8 cellular contexts compared by ENCODE assay signal in the genomic region with DNA sequence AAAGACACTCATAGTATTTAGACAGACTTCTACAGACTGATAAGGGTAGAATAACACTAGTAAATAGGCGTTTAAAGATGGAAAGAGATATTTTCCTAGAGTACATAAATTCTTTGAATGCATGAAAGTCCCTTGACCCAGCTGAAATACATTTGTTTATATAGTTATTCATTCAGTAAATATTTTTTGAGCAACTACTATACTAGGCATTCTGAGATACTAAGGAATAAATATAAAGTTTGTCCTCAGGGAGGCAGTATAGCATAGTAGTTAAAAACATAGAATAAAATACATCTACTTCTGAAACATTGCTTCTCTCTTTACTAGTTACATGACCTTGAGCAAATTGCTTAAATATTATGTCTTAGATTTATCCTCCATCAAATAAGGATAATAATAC. TPM values are rescaled to one million over a fixed set of nuclear protein-coding genes. Genes with fewer than 3 reads are reported as not detected.
DNase-seq lines count a peak whose midpoint lies in the region; ATAC-seq and TF ChIP-seq lines count a peak whose summit lies in the region.

No MANE protein-coding gene starts in this region.

- H3K27me3 ChIP-seq in body of pancreas: no peaks in the 10 kb centered on the region
- H3K27me3 ChIP-seq in right atrium auricular region: no peaks in the 10 kb centered on the region
- H3K27me3 ChIP-seq in stomach: no peaks in the 10 kb centered on the region

- no peaks in the 10 kb centered on the region for H3K27me3 Mint-ChIP-seq in neural crest cell (ENCODE audit: low read depth)
- H3K27me3 Mint-ChIP-seq in activated naive CD4-positive, alpha-beta T cell treated with anti-CD3 and anti-CD28 coated beads, Interleukin-2, amount 10 ng/mL, durations not matched to agents 7 days and 5 days: no peaks in the 10 kb centered on the region

- H3K4me3 ChIP-seq in body of pancreas (no peak overlapping the region), lower leg skin (ENCODE audit: low read depth, poor library complexity, severe bottlenecking) (no peak overlapping the region), right atrium auricular region (no peak overlapping the region), stomach (no peak overlapping the region)

- TF ChIP-seq EP300 in stomach (IDR thresholded peaks at IDR 0.05): no peak

- no peak for ATAC-seq in body of pancreas

- H3K36me3 ChIP-seq in body of pancreas (replicated peaks in 1 of 2; ENCODE audit: insufficient read depth in 1 of 2, low read depth in 2 of 2) (no peaks in the 10 kb centered on the region), right atrium auricular region (no peaks in the 10 kb centered on the region), stomach (no peaks in the 10 kb centered on the region)

- TF ChIP-seq CTCF in body of pancreas (IDR thresholded peaks at IDR 0.05) (peak in 4 of 7 experiments; percentile 27 to 39 (median 32)), neural crest cell (conservative IDR thresholded peaks at IDR 0.05) (peak; percentile 57), lower leg skin (IDR thresholded peaks at IDR 0.05) (no peak), right atrium auricular region (IDR thresholded peaks at IDR 0.05) (peak in 1 of 2 donors; percentile 51), stomach (IDR thresholded peaks at IDR 0.05) (peak in 2 of 7 experiments; percentile 14 to 19)

- WGBS in body of pancreas, 2 donors: 17 to 23% methylated on average over 1 of the region's 1 CpG
- WGBS in lower leg skin, 2 donors: 38 to 44% methylated on average over 1 of the region's 1 CpG
- WGBS in stomach, 5 donors: 5 to 47% (median 14%) methylated on average over 1 of the region's 1 CpG

- no peaks in the 10 kb centered on the region for H3K4me1 Mint-ChIP-seq in neural crest cell
- H3K4me1 Mint-ChIP-seq in activated naive CD4-positive, alpha-beta T cell treated with anti-CD3 and anti-CD28 coated beads, Interleukin-2, amount 10 ng/mL, durations not matched to agents 7 days and 5 days: no peaks in the 10 kb centered on the region

- H3K4me1 ChIP-seq in body of pancreas: no peaks in the 10 kb centered on the region
- H3K4me1 ChIP-seq in right atrium auricular region: no peaks in the 10 kb centered on the region
- no peaks in the 10 kb centered on the region for H3K4me1 ChIP-seq in stomach

- H3K27ac ChIP-seq in body of pancreas: no peak overlapping the region
- no peak overlapping the region for H3K27ac ChIP-seq in right atrium auricular region
- no peak overlapping the region for H3K27ac ChIP-seq in stomach

- H3K36me3 Mint-ChIP-seq in neural crest cell (ENCODE audit: low read depth): no peaks in the 10 kb centered on the region
- no peaks in the 10 kb centered on the region for H3K36me3 Mint-ChIP-seq in activated naive CD4-positive, alpha-beta T cell treated with anti-CD3 and anti-CD28 coated beads, Interleukin-2, amount 10 ng/mL, durations not matched to agents 7 days and 5 days

- H3K9me3 ChIP-seq in body of pancreas: no peaks in the 10 kb centered on the region
- no peaks in the 10 kb centered on the region for H3K9me3 ChIP-seq in right atrium auricular region
- H3K9me3 ChIP-seq in stomach: no peaks in the 10 kb centered on the region

- CTCF ChIA-PET in activated naive CD4-positive, alpha-beta T cell treated with anti-CD3 and anti-CD28 coated beads, Interleukin-2, amount 10 ng/mL, durations not matched to agents 7 days and 5 days (lab: Charles Lee): interaction anchor here (1.2 kb wide), 1 partner anchor 203 kb away, joined by 3 read pairs; no protein-coding TSS in a partner anchor

- H3K9me3 Mint-ChIP-seq in neural crest cell: peaks cover 6% of the 10 kb centered on the region
- H3K9me3 Mint-ChIP-seq in activated naive CD4-positive, alpha-beta T cell treated with anti-CD3 and anti-CD28 coated beads, Interleukin-2, amount 10 ng/mL, durations not matched to agents 7 days and 5 days: no peaks in the 10 kb centered on the region

- TF ChIP-seq POLR2A in body of pancreas (IDR thresholded peaks at IDR 0.05): no peak
- TF ChIP-seq POLR2A in lower leg skin (IDR thresholded peaks at IDR 0.05): no peak
- TF ChIP-seq POLR2A in stomach (IDR thresholded peaks at IDR 0.05): no peak

- H3K27ac Mint-ChIP-seq in neural crest cell (ENCODE audit: unreplicated experiment): no peak overlapping the region
- no peak overlapping the region for H3K27ac Mint-ChIP-seq in activated naive CD4-positive, alpha-beta T cell treated with anti-CD3 and anti-CD28 coated beads, Interleukin-2, amount 10 ng/mL, durations not matched to agents 7 days and 5 days

- H3K4me3 Mint-ChIP-seq in neural crest cell: no peak overlapping the region
- H3K4me3 Mint-ChIP-seq in activated naive CD4-positive, alpha-beta T cell treated with anti-CD3 and anti-CD28 coated beads, Interleukin-2, amount 10 ng/mL, durations not matched to agents 7 days and 5 days: no peak overlapping the region

- intact Hi-C loops in body of pancreas (cut with DNase I) (loop anchor here (10.0 kb wide), 1 partner anchor 201 kb away; no protein-coding TSS in a partner anchor), lower leg skin (cut with DNase I; ENCODE audit: low total_unique reads) (no loop called here), stomach (cut with DNase I; ENCODE audit: low total_unique reads) (no loop called here)

- peak; percentile 22 for DNase-seq in GM03348 (ENCODE audit: low spot score)
- peak; percentile 69 for DNase-seq in HT-29 (ENCODE audit: low spot score)
- no peak for DNase-seq in body of pancreas
- no peak for DNase-seq in neural crest cell (ENCODE audit: low read depth, low spot score)
- no peak for DNase-seq in lower leg skin (ENCODE audit: low spot score in 2 of 2)
- DNase-seq in right atrium auricular region (ENCODE audit: low spot score): no peak
- DNase-seq in stomach: no peak
- no peak for DNase-seq in activated naive CD4-positive, alpha-beta T cell treated with anti-CD3 and anti-CD28 coated beads, Interleukin-2, amount 10 ng/mL, durations not matched to agents 7 days and 5 days

RNA-seq across cellular contexts. Expression of a gene that starts 27.4 kb away (rescaled TPM):
- 0.08 and 0.76 TPM in 2 replicates for total RNA-seq in HT-29 (2014; rRNA removed; shearing (Covaris generic))
- total RNA-seq in body of pancreas: 10 to 100 TPM in 1 of 2 donors, 1 to 10 TPM in 1; 2.1 to 35.3 TPM
- 5.0 and 8.2 TPM in 2 replicates for total RNA-seq in neural crest cell
- 1 to 10 TPM in 2 of 4 donors, under 1 TPM in 2; 0.25 to 1.9 (median 1.0) TPM for total RNA-seq in lower leg skin
- total RNA-seq in right atrium auricular region: 1 to 10 TPM; 1.2 to 3.6 TPM
- total RNA-seq in stomach: 10 to 100 TPM in 1 of 5 donors, 1 to 10 TPM in 3, not detected in 1; 1.2 to 15.8 (median 2.6) TPM
- polyA plus RNA-seq in stomach: 10 to 100 TPM; 10.7 to 36.2 (median 21.0) TPM

RNA-seq across cellular contexts. Expression of a gene that starts 27.6 kb away (rescaled TPM):
- 12.0 and 12.2 TPM in 2 replicates for total RNA-seq in HT-29 (2014; rRNA removed; shearing (Covaris generic))
- 10 to 100 TPM; 36.3 to 65.1 TPM for total RNA-seq in body of pancreas
- total RNA-seq in neural crest cell: 74.9 and 78.7 TPM in 2 replicates
- total RNA-seq in lower leg skin: 10 to 100 TPM; 51.5 to 85.5 (median 56.9) TPM
- 10 to 100 TPM; 57.5 to 62.0 TPM for total RNA-seq in right atrium auricular region
- total RNA-seq in stomach: 100 to 1,000 TPM in 3 of 5 donors, 10 to 100 TPM in 2; 37.1 to 379 (median 154) TPM
- polyA plus RNA-seq in stomach: 100 to 1,000 TPM in 1 of 3 donors, 10 to 100 TPM in 2; 95.4 to 124 (median 95.8) TPM

Comparison
In these comparisons a context has a peak if more than half of its experiments do, and no peak if none do; other contexts are left out.
1. DNase-seq: peak in GM03348 (single experiment) and HT-29 (single experiment); none in body of pancreas (0 of 4), neural crest cell (single experiment), lower leg skin (0 of 2), right atrium auricular region (single experiment), stomach (single experiment) and activated naive CD4-positive, alpha-beta T cell treated with anti-CD3 and anti-CD28 coated beads, Interleukin-2, amount 10 ng/mL, durations not matched to agents 7 days and 5 days (single experiment).
2. CTCF ChIP-seq: peak in body of pancreas (4 of 7) and neural crest cell (single experiment); none in lower leg skin (0 of 3).